12 cellular contexts compared by ENCODE assay signal in the genomic region with DNA sequence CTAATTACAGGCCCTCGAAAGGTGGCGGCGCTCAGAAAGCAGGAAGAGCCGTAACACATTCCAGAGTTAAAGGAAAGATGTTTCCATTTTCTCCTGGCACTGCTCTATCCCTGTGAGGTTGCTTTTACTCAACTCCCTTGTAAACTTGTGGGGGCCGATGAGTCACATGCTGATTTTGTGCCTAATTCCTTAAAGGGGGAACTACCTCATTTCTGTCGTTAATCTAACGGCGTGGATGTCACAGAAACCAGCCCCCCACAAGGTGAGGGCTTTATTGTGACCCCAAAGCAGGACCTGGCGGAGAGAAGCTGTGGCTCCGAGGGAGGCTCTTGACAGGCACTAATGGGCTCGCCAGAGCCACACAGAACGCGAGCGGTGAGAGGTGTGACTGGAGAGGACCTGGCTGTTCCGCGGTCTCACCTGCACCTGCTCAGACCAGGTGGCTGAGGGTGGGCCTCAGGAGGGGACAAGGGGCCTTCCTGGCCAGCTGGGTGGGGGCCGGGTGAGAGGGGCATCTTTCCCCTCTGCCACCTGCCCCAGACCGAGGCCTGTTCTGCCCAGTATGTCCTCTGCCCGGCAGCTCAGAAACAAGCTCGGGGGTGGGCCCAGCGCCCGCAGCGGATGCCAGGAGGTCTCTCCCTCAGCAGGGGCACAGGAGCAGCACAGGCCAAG. TPM values are rescaled to one million over a fixed set of nuclear protein-coding genes. Genes with fewer than 3 reads are reported as not detected.
DNase-seq lines count a peak whose midpoint lies in the region; ATAC-seq and TF ChIP-seq lines count a peak whose summit lies in the region.
"Had no signal": no experiment of that assay in that cellular context is flagged by ENCODE, and none has a peak within 500 bp of the region (broad histone marks: within the 10 kb centered on the region; RNA-seq: fewer than 3 reads in every experiment).

No MANE protein-coding gene starts in this region.

- no peaks in the 10 kb centered on the region for H3K27me3 ChIP-seq in transverse colon

- no peak for TF ChIP-seq EP300 in transverse colon (IDR thresholded peaks at IDR 0.05; ENCODE audit: low read depth)

- intact Hi-C loops in transverse colon (cut with DNase I; ENCODE audit: low total_unique reads): no loop called here

- no peak for ATAC-seq in GM21381 (IDR thresholded peaks at IDR 0.05; ENCODE audit: unreplicated experiment)
- ATAC-seq: HCT116 had no signal

- peak; percentile 46 for DNase-seq in activated effector memory CD4-positive, alpha-beta T cell treated with anti-CD3 and anti-CD28 coated beads, Interleukin-2, amount 50 U/mL, for 16 hours
- no peak for DNase-seq in activated effector memory CD4-positive, alpha-beta T cell treated with Interleukin-2 at 50 U/mL for 16 hours
- DNase-seq in RWPE1 (ENCODE audit: low spot score) (no peak), foreskin fibroblast (peak; percentile 70 to 86), transverse colon (no peak), GF-D8 (lab: John Stamatoyannopoulos, UW) (no peak), DMS153 treated with DMSO at 0.1 percent for 48 hours (lab: John Stamatoyannopoulos, UW; ENCODE audit: unreplicated experiment) (no peak)
- DNase-seq: CD4-positive, alpha-beta memory T cell; stimulated activated CD4-positive, alpha-beta T cell treated with anti-CD3 and anti-CD28 coated beads, Interleukin-12 subunit alpha, Interleukin-12 subunit beta, amount 100 ng/mL, for 4 hours; stimulated activated naive CD4-positive, alpha-beta T cell treated with Interleukin-2 at 50 U/mL for 16 hours had no signal

- WGBS in transverse colon (ENCODE audit: low coverage in 1 of 2), 2 donors: 65 to 73% methylated on average over 3 to 20 of the region's 23 CpGs

- no peak for TF ChIP-seq POLR2A in transverse colon (IDR thresholded peaks at IDR 0.05)

- H3K27ac ChIP-seq in RWPE1 (peak overlapping the region; percentile 75), transverse colon (peak overlapping the region in 3 of 4 donors; percentile 42 to 69 (median 59))

- TF ChIP-seq CTCF in RWPE1 (conservative IDR thresholded peaks at IDR 0.05; ENCODE audit: low read depth) (no peak), foreskin fibroblast (IDR thresholded peaks at IDR 0.05; ENCODE audit: low read depth, low read length) (no peak), transverse colon (IDR thresholded peaks at IDR 0.05) (no peak)

- CTCF ChIA-PET in RWPE1 (lab: Yijun Ruan, JAX): no interaction called here

- H3K36me3 ChIP-seq in transverse colon: no peaks in the 10 kb centered on the region

- POLR2A ChIA-PET in RWPE1 (lab: Yijun Ruan, JAX; ENCODE audit: low non-redundant PET): no interaction called here

- in situ Hi-C loops in transverse colon (cut with MboI; ENCODE audit: low pct_ligation_motif_present in 1 of 4, low pct_unique_long_range_greater_than_20kb in 1 of 4, low sequenced_read_pairs in 3 of 4): no loop called here

- H3K4me3 ChIP-seq in foreskin fibroblast (ENCODE audit: low read depth in 1 of 2, low read length in 2 of 2): no peak overlapping the region
- no peak overlapping the region for H3K4me3 ChIP-seq in transverse colon

- peaks cover 12 to 29% (median 17%) of the 10 kb centered on the region in 4 donors for H3K4me1 ChIP-seq in transverse colon

- H3K9me3 ChIP-seq in transverse colon: no peaks in the 10 kb centered on the region

RNA-seq across cellular contexts. Expression of a gene that starts 50.9 kb away (rescaled TPM):
- total RNA-seq in transverse colon: not detected
- total RNA-seq: CD4-positive, alpha-beta memory T cell had no signal

Comparison
In these comparisons a context has a peak if more than half of its experiments do, and no peak if none do; other contexts are left out.
1. DNase-seq: peak in activated effector memory CD4-positive, alpha-beta T cell treated with anti-CD3 and anti-CD28 coated beads, Interleukin-2, amount 50 U/mL, for 16 hours (single experiment) and foreskin fibroblast (2 of 2); none in activated effector memory CD4-positive, alpha-beta T cell treated with Interleukin-2 at 50 U/mL for 16 hours (single experiment), RWPE1 (single experiment), transverse colon (single experiment), GF-D8 (single experiment) and DMS153 treated with DMSO at 0.1 percent for 48 hours (single experiment).